ENCODE assay signal across 8 cellular contexts in genomic region chr6:26660096-26660425, GRCh38. TPM values are rescaled to one million over a fixed set of nuclear protein-coding genes. Genes with fewer than 3 reads are reported as not detected.
A peak's percentile ranks its signal among the peaks of the same experiment; 100 is the strongest.
DNase-seq lines count a peak whose midpoint lies in the region; ATAC-seq and TF ChIP-seq lines count a peak whose summit lies in the region.

No MANE protein-coding gene starts in this region.

- H3K36me3 ChIP-seq in WERI-Rb-1 (peaks cover 20% of the 10 kb centered on the region), prostate gland (no peaks in the 10 kb centered on the region)

- H3K27me3 ChIP-seq in WERI-Rb-1 (ENCODE audit: insufficient read depth, low read depth, severe bottlenecking) (peaks cover 48% of the 10 kb centered on the region), prostate gland (replicated peaks; ENCODE audit: insufficient read depth) (no peaks in the 10 kb centered on the region)

- TF ChIP-seq CTCF in C4-2B (conservative IDR thresholded peaks at IDR 0.05) (peak; percentile 29), WERI-Rb-1 (IDR thresholded peaks at IDR 0.05; ENCODE audit: low read depth, low read length) (peak; percentile 26; the same call in 1 of the 2 replicates), foreskin fibroblast (IDR thresholded peaks at IDR 0.05; ENCODE audit: low read depth, low read length) (peak; percentile 19), prostate gland (IDR thresholded peaks at IDR 0.05) (no peak)

- TF ChIP-seq POLR2A in prostate gland (IDR thresholded peaks at IDR 0.05): no peak

- H3K9me3 ChIP-seq in WERI-Rb-1 (ENCODE audit: severe bottlenecking) (peaks cover 12% of the 10 kb centered on the region), prostate gland (no peaks in the 10 kb centered on the region)

- DNase-seq in WERI-Rb-1 (no peak), foreskin fibroblast (peak; percentile 23 to 56), prostate gland (ENCODE audit: low spot score) (no peak), D341Med (ENCODE audit: low spot score) (no peak)

- ATAC-seq in GM19043 (IDR thresholded peaks at IDR 0.05; ENCODE audit: low read depth, unreplicated experiment): peak; percentile 28
- peak; percentile 29 for ATAC-seq in HG03196 (IDR thresholded peaks at IDR 0.05; ENCODE audit: unreplicated experiment)
- ATAC-seq in HG03108 (IDR thresholded peaks at IDR 0.05; ENCODE audit: unreplicated experiment): no peak

- WGBS in prostate gland: under 1% methylated on average over 4 of the region's 4 CpGs

- H3K27ac ChIP-seq in C4-2B: peak overlapping the region; percentile 79
- no peak overlapping the region for H3K27ac ChIP-seq in WERI-Rb-1
- H3K27ac ChIP-seq in prostate gland: peak overlapping the region; percentile 80 to 89

- H3K4me1 ChIP-seq in prostate gland (replicated peaks): no peaks in the 10 kb centered on the region

- H3K4me3 ChIP-seq in WERI-Rb-1 (ENCODE audit: low read depth, low read length): peak overlapping the region; percentile 96
- peak overlapping the region; percentile 64 to 91 for H3K4me3 ChIP-seq in foreskin fibroblast (ENCODE audit: low read depth in 1 of 2, low read length in 2 of 2)
- peak overlapping the region; percentile 48 to 49 for H3K4me3 ChIP-seq in prostate gland

- intact Hi-C loops in prostate gland (cut with DNase I): no loop called here

RNA-seq across cellular contexts. Expression of gene ZNF322, which starts 0.5 kb away (rescaled TPM):
- total RNA-seq in prostate gland: 10 to 100 TPM; 25.2 to 31.7 TPM

Comparison
In these comparisons a context has a peak if more than half of its experiments do, and no peak if none do; other contexts are left out.
1. CTCF ChIP-seq: peak in C4-2B (single experiment), WERI-Rb-1 (single experiment) and foreskin fibroblast (single experiment); none in prostate gland (0 of 4).
2. DNase-seq: peak in foreskin fibroblast (2 of 2); none in WERI-Rb-1 (single experiment), prostate gland (single experiment) and D341Med (single experiment).
3. Peak in every context shown above with its lines, with median percentiles within 50 percentile points of each other: H3K4me3 ChIP-seq.